20 cellular contexts compared by ENCODE assay signal in genomic region chr11:8097926-8098325, GRCh38. TPM values are rescaled to one million over a fixed set of nuclear protein-coding genes. Genes with fewer than 3 reads are reported as not detected.
A peak's percentile ranks its signal among the peaks of the same experiment; 100 is the strongest.
DNase-seq lines count a peak whose midpoint lies in the region; ATAC-seq, FAIRE-seq and TF ChIP-seq lines count a peak whose summit lies in the region.
"Had no signal": no experiment of that assay in that cellular context is flagged by ENCODE, and none has a peak within 500 bp of the region (broad histone marks: within the 10 kb centered on the region; RNA-seq: fewer than 3 reads in every experiment).

No MANE protein-coding gene starts in this region.

- no peak for TF ChIP-seq CTCF in SK-N-SH (IDR thresholded peaks at IDR 0.05)
- no peak for TF ChIP-seq CTCF in astrocyte (IDR thresholded peaks at IDR 0.05; ENCODE audit: insufficient read depth, low read depth, low read length)
- TF ChIP-seq CTCF in testis (IDR thresholded peaks at IDR 0.05), result no peak

- H3K4me2 ChIP-seq in SK-N-SH (0 out of 2 replicates have a peak overlapping the region, but pooled peaks have one; percentile 37), astrocyte (ENCODE audit: low read length) (peak overlapping the region; percentile 0)
- H3K4me2 ChIP-seq: GM23338, PC-9 had no signal

- H3K36me3 ChIP-seq in SK-N-SH (replicated peaks in 1 of 2; ENCODE audit: control insufficient read depth in 1 of 2, insufficient read depth in 2 of 2, low read length in 1 of 2), result peaks cover 4 to 78% of the 10 kb centered on the region in 2 experiments
- H3K36me3 ChIP-seq in astrocyte (ENCODE audit: insufficient read depth, low read length), result no peaks in the 10 kb centered on the region
- no peaks in the 10 kb centered on the region for H3K36me3 ChIP-seq in testis (ENCODE audit: low read depth, missing control alignments)

- no peak overlapping the region for H3K27ac Mint-ChIP-seq in astrocyte (ENCODE audit: unreplicated experiment)
- H3K27ac Mint-ChIP-seq: CD8-positive, alpha-beta T cell; GM23338 had no signal

- H3K4me3 ChIP-seq in SK-N-SH (ENCODE audit: low read depth in 2 of 2, low read length in 1 of 2) (no peak overlapping the region), astrocyte (ENCODE audit: insufficient read depth, low read depth, low read length) (no peak overlapping the region), testis (no peak overlapping the region)
- H3K4me3 ChIP-seq: GM12878, GM23338, PC-9 had no signal

- intact Hi-C loops in testis (cut with DNase I; ENCODE audit: low total_unique reads), result loop anchor here (10.0 kb wide), 1 partner anchor 83 kb away; no protein-coding TSS in a partner anchor

- H3K9ac ChIP-seq in SK-N-SH (no peak overlapping the region), astrocyte (ENCODE audit: low read length) (no peak overlapping the region)

- peaks cover 6% of the 10 kb centered on the region for H3K27me3 Mint-ChIP-seq in astrocyte (ENCODE audit: low read depth, unreplicated experiment)

- H3K27ac ChIP-seq in SK-N-SH (ENCODE audit: low read depth in 2 of 2, low read length in 1 of 2) (no peak overlapping the region), astrocyte (ENCODE audit: low read depth, low read length) (no peak overlapping the region), testis (no peak overlapping the region)
- H3K27ac ChIP-seq: 22Rv1, PC-9 had no signal

- no peak for TF ChIP-seq EP300 in SK-N-SH (IDR thresholded peaks at IDR 0.05; ENCODE audit: borderline replicate concordance in 1 of 2, low read depth in 1 of 2, low read length in 1 of 2)

- H3K4me1 ChIP-seq in SK-N-SH (ENCODE audit: control insufficient read depth in 1 of 2, insufficient read depth in 2 of 2, low read depth in 1 of 2, low read length in 1 of 2) (peaks cover 5 to 6% of the 10 kb centered on the region in 2 experiments; a peak in 3 of 4 replicates), astrocyte (ENCODE audit: insufficient read depth, low read length) (peaks cover 13% of the 10 kb centered on the region), testis (peaks cover 2% of the 10 kb centered on the region)

- H2AFZ ChIP-seq in SK-N-SH (ENCODE audit: low read depth) (no peak overlapping the region), astrocyte (ENCODE audit: low read depth, low read length) (no peak overlapping the region)
- H2AFZ ChIP-seq: GM23338, PC-9 had no signal

- H4K20me1 ChIP-seq in SK-N-SH (ENCODE audit: insufficient read depth), result peaks cover 6% of the 10 kb centered on the region
- H4K20me1 ChIP-seq in astrocyte (ENCODE audit: insufficient read depth, low read length), result no peaks in the 10 kb centered on the region

- FAIRE-seq in astrocyte (lab: Jason Lieb, UNC), result no peak
- FAIRE-seq: GM12878 had no signal

- H3K4me1 Mint-ChIP-seq in astrocyte (ENCODE audit: low read depth, unreplicated experiment), result peaks cover 17% of the 10 kb centered on the region
- H3K4me1 Mint-ChIP-seq: GM23338 had no signal

- TF ChIP-seq POLR2A in testis (IDR thresholded peaks at IDR 0.05), result no peak

- peaks cover 11% of the 10 kb centered on the region for H3K36me3 Mint-ChIP-seq in astrocyte (ENCODE audit: low read depth, unreplicated experiment)
- H3K36me3 Mint-ChIP-seq: CD8-positive, alpha-beta T cell had no signal

- H3K9me3 ChIP-seq in SK-N-SH (no peaks in the 10 kb centered on the region), astrocyte (ENCODE audit: insufficient read depth, low read depth, low read length) (no peaks in the 10 kb centered on the region), testis (no peaks in the 10 kb centered on the region)

- TF ChIP-seq RAD21 in SK-N-SH (IDR thresholded peaks at IDR 0.05; ENCODE audit: low read length), result no peak

- no peaks in the 10 kb centered on the region for H3K9me2 ChIP-seq in SK-N-SH

- 67% methylated on average over 1 of the region's 2 CpGs for WGBS in SK-N-SH (ENCODE audit: low lambda C conversion rate)
- 90 to 100% methylated on average over 1 to 2 of the region's 2 CpGs for WGBS in testis, 2 donors

- H3K27me3 ChIP-seq in SK-N-SH (ENCODE audit: insufficient read depth), result no peaks in the 10 kb centered on the region
- H3K27me3 ChIP-seq in astrocyte (ENCODE audit: insufficient read depth, low read length), result no peaks in the 10 kb centered on the region
- no peaks in the 10 kb centered on the region for H3K27me3 ChIP-seq in testis

- DNase-seq in SK-N-SH (no peak), astrocyte (ENCODE audit: low read depth) (no peak), mesenteric fat pad (ENCODE audit: low spot score) (peak; percentile 69), testis (peak; percentile 10), kidney tubule cell (ENCODE audit: low spot score) (no peak), iPS-NIHi11 (ENCODE audit: low spot score) (no peak)
- DNase-seq: GDM1, KBM-7, NCI-H1436 treated with DMSO at 0.1 percent for 48 hours, NCI-H2081, NCI-H510A, NCI-H774, PC-9 had no signal

- POLR2A ChIA-PET in SK-N-SH (lab: Yijun Ruan, JAX), result interaction anchor here (1.2 to 1.5 kb wide), 2 partner anchors 12 to 65 kb away, joined by 4 read pairs; no protein-coding TSS in a partner anchor

- H3K79me2 ChIP-seq in SK-N-SH (ENCODE audit: insufficient read depth), result no peaks in the 10 kb centered on the region
- no peaks in the 10 kb centered on the region for H3K79me2 ChIP-seq in astrocyte (ENCODE audit: insufficient read depth, low read length)

- CTCF ChIA-PET in SK-N-SH (lab: Yijun Ruan, JAX), result interaction anchor here (1.1 to 26.8 kb wide), 10 partner anchors 9 to 96 kb away, joined by 3 to 620 read pairs (median 28); no protein-coding TSS in a partner anchor

- H3K9me3 Mint-ChIP-seq in astrocyte (ENCODE audit: unreplicated experiment), result no peaks in the 10 kb centered on the region
- H3K9me3 Mint-ChIP-seq: CD8-positive, alpha-beta T cell; GM23338 had no signal

- no peak for ATAC-seq in SK-N-SH treated with all-trans-retinoic acid at 6 μM for 48 hours
- ATAC-seq in HG02973 (IDR thresholded peaks at IDR 0.05; ENCODE audit: unreplicated experiment), result no peak
- ATAC-seq: CD8-positive, alpha-beta T cell; GM12878; GM23338; HCT116 had no signal

- no peak overlapping the region for H3K4me3 Mint-ChIP-seq in astrocyte (ENCODE audit: unreplicated experiment)
- H3K4me3 Mint-ChIP-seq: CD8-positive, alpha-beta T cell; GM23338 had no signal

- peaks cover 9% of the 10 kb centered on the region for H3F3A ChIP-seq in SK-N-SH (replicated peaks; ENCODE audit: insufficient read depth)

TF ChIP-seq in SK-N-SH, 30 proteins besides CTCF, POLR2A, EP300 and RAD21 (continues in another document):
- TF ChIP-seq RXRA (IDR thresholded peaks at IDR 0.05; ENCODE audit: borderline replicate concordance, low read depth) (no peak), POLR2AphosphoS5 (IDR thresholded peaks at IDR 0.05; ENCODE audit: low read depth, low read length) (no peak), MEF2A (IDR thresholded peaks at IDR 0.05; ENCODE audit: borderline replicate concordance, low read depth) (no peak), FOSL2 (IDR thresholded peaks at IDR 0.05; ENCODE audit: borderline replicate concordance, low read depth) (no peak), PBX3 (IDR thresholded peaks at IDR 0.05) (no peak)

TF ChIP-seq in SK-N-SH treated with all-trans-retinoic acid at 6 μM for 48 hours, 23 proteins besides CTCF, POLR2A, EP300 and RAD21 (continues in another document):
- TF ChIP-seq RARB (CRISPR knock-in tag; IDR thresholded peaks at IDR 0.05), result no peak
- no peak for TF ChIP-seq SNAI2 (CRISPR knock-in tag; IDR thresholded peaks at IDR 0.05)
- no peak for TF ChIP-seq CSRNP3 (CRISPR knock-in tag; IDR thresholded peaks at IDR 0.05)
- no peak for TF ChIP-seq GLIS3 (CRISPR knock-in tag; IDR thresholded peaks at IDR 0.05)
- no peak for TF ChIP-seq CSDC2 (CRISPR knock-in tag; IDR thresholded peaks at IDR 0.05)
- no peak for TF ChIP-seq ZNF70 (CRISPR knock-in tag; IDR thresholded peaks at IDR 0.05)
- TF ChIP-seq ZFP30 (CRISPR knock-in tag; IDR thresholded peaks at IDR 0.05), result no peak
- no peak for TF ChIP-seq TSHZ2 (CRISPR knock-in tag; IDR thresholded peaks at IDR 0.05)
- TF ChIP-seq ZNF565 (CRISPR knock-in tag; conservative IDR thresholded peaks at IDR 0.05; ENCODE audit: low read depth), result no peak

RNA-seq across cellular contexts. Expression of gene TUB, which starts 16.9 kb away (rescaled TPM):
- polyA plus RNA-seq in SK-N-SH (2012; rRNA removed), result 11.3 and 16.9 TPM in 2 replicates
- 7.1 and 10.0 TPM in 2 replicates for polyA plus RNA-seq in SK-N-SH (2012; cell fraction: cytosol; rRNA removed)
- polyA plus RNA-seq in SK-N-SH (2012; cell fraction: nucleus; rRNA removed), result 43.6 and 49.5 TPM in 2 replicates
- 5.7 and 6.0 TPM in 2 replicates for total RNA-seq in astrocyte
- total RNA-seq in mesenteric fat pad, result 5.9 TPM
- total RNA-seq in testis, result 10 to 100 TPM; 15.6 to 16.5 TPM
- polyA plus RNA-seq in testis (ENCODE audit: insufficient read depth, low read depth, low replicate concordance), result 8.9 TPM
- total RNA-seq: CD8-positive, alpha-beta T cell; GM12878; PC-9 had no signal

Comparison
In these comparisons a context has a peak if more than half of its experiments do, and no peak if none do; other contexts are left out.
1. DNase-seq: peak in mesenteric fat pad (single experiment) and testis (single experiment); none in SK-N-SH (single experiment), astrocyte (single experiment), kidney tubule cell (single experiment) and iPS-NIHi11 (single experiment).